In genomic region chr6:12334524-12335130, GRCh38 we compare ENCODE assay signal across 18 cellular contexts.
"Had no signal": no experiment of that assay in that cellular context is flagged by ENCODE, and none has a peak within 500 bp of the region (broad histone marks: within the 10 kb centered on the region; RNA-seq: fewer than 3 reads in every experiment).

No MANE protein-coding gene starts in this region.

- H3K36me3 Mint-ChIP-seq: stimulated activated memory B cell treated with anti-CD40 and anti-IgM and Interleukin-4, amounts not matched to agents 10 μg/mL and 1 μg/mL and 100 μg/mL, for 72 hours had no signal

- H3K27ac Mint-ChIP-seq: activated naive CD8-positive, alpha-beta T cell treated with anti-CD3 and anti-CD28 coated beads, Interleukin-2, amount 50 U/mL, for 24 hours; activated T-helper 17 cell treated with anti-CD3 and anti-CD28 coated beads, Interleukin-2, amount 50 U/mL, for 72 hours; naive thymus-derived CD4-positive, alpha-beta T cell; stimulated activated memory B cell treated with anti-CD40 and anti-IgM and Interleukin-4, amounts not matched to agents 10 μg/mL and 1 μg/mL and 100 μg/mL, for 72 hours; T-helper 2 cell treated with Interferon-gamma antibody and Interleukin-4, amounts not matched to agents 5 μg/mL and 100 μg/mL, for 36 hours had no signal

- H3K36me3 ChIP-seq: ascending aorta, cardiac muscle cell, esophagus muscularis mucosa, left lung, pancreas, tibial artery, uterus had no signal

- H3K4me3 Mint-ChIP-seq: activated naive CD8-positive, alpha-beta T cell treated with anti-CD3 and anti-CD28 coated beads, Interleukin-2, amount 50 U/mL, for 24 hours; activated T-helper 17 cell treated with anti-CD3 and anti-CD28 coated beads, Interleukin-2, amount 50 U/mL, for 72 hours; naive thymus-derived CD4-positive, alpha-beta T cell; stimulated activated memory B cell treated with anti-CD40 and anti-IgM and Interleukin-4, amounts not matched to agents 10 μg/mL and 1 μg/mL and 100 μg/mL, for 72 hours; T-helper 2 cell treated with Interferon-gamma antibody and Interleukin-4, amounts not matched to agents 5 μg/mL and 100 μg/mL, for 36 hours had no signal

- H3K27ac ChIP-seq: ascending aorta, cardiac muscle cell, esophagus muscularis mucosa, left lung, tibial artery, uterus had no signal

- ATAC-seq: activated naive CD8-positive, alpha-beta T cell treated with anti-CD3 and anti-CD28 coated beads, Interleukin-2, amount 50 U/mL, for 24 hours; activated T-helper 17 cell treated with anti-CD3 and anti-CD28 coated beads, Interleukin-2, amount 50 U/mL, for 72 hours; left lung; mucosa of descending colon; naive thymus-derived CD4-positive, alpha-beta T cell; pancreas; stimulated activated memory B cell treated with anti-CD40 and anti-IgM and Interleukin-4, amounts not matched to agents 10 μg/mL and 1 μg/mL and 100 μg/mL, for 72 hours had no signal

- DNase-seq: activated naive CD4-positive, alpha-beta T cell treated with Interleukin-2 at 50 U/mL for 16 hours; activated naive CD8-positive, alpha-beta T cell treated with anti-CD3 and anti-CD28 coated beads, Interleukin-2, amount 50 U/mL, for 24 hours; activated T-cell treated with anti-CD3 and anti-CD28 coated beads for 4 hours; foreskin fibroblast; hypothalamus; kidney; left lung; naive thymus-derived CD4-positive, alpha-beta T cell; pancreas; tibial artery; uterus had no signal

- H3K4me1 Mint-ChIP-seq: activated naive CD8-positive, alpha-beta T cell treated with anti-CD3 and anti-CD28 coated beads, Interleukin-2, amount 50 U/mL, for 24 hours; activated T-helper 17 cell treated with anti-CD3 and anti-CD28 coated beads, Interleukin-2, amount 50 U/mL, for 72 hours had no signal

- H3K9me3 ChIP-seq: ascending aorta, esophagus muscularis mucosa, left lung, mucosa of descending colon, pancreas, tibial artery, uterus had no signal

- H3K27me3 Mint-ChIP-seq: activated naive CD8-positive, alpha-beta T cell treated with anti-CD3 and anti-CD28 coated beads, Interleukin-2, amount 50 U/mL, for 24 hours; stimulated activated memory B cell treated with anti-CD40 and anti-IgM and Interleukin-4, amounts not matched to agents 10 μg/mL and 1 μg/mL and 100 μg/mL, for 72 hours had no signal

- H3K4me1 ChIP-seq: esophagus muscularis mucosa, uterus had no signal

- H3K9me3 Mint-ChIP-seq: activated naive CD8-positive, alpha-beta T cell treated with anti-CD3 and anti-CD28 coated beads, Interleukin-2, amount 50 U/mL, for 24 hours; activated T-helper 17 cell treated with anti-CD3 and anti-CD28 coated beads, Interleukin-2, amount 50 U/mL, for 72 hours; stimulated activated memory B cell treated with anti-CD40 and anti-IgM and Interleukin-4, amounts not matched to agents 10 μg/mL and 1 μg/mL and 100 μg/mL, for 72 hours; T-helper 2 cell treated with Interferon-gamma antibody and Interleukin-4, amounts not matched to agents 5 μg/mL and 100 μg/mL, for 36 hours had no signal

- H3K4me3 ChIP-seq: ascending aorta, cardiac muscle cell, esophagus muscularis mucosa, left lung, mucosa of descending colon, pancreas, tibial artery, uterus had no signal

- H3K27me3 ChIP-seq: ascending aorta, cardiac muscle cell, esophagus muscularis mucosa, left lung, pancreas, tibial artery, uterus had no signal
